In the genomic region with DNA sequence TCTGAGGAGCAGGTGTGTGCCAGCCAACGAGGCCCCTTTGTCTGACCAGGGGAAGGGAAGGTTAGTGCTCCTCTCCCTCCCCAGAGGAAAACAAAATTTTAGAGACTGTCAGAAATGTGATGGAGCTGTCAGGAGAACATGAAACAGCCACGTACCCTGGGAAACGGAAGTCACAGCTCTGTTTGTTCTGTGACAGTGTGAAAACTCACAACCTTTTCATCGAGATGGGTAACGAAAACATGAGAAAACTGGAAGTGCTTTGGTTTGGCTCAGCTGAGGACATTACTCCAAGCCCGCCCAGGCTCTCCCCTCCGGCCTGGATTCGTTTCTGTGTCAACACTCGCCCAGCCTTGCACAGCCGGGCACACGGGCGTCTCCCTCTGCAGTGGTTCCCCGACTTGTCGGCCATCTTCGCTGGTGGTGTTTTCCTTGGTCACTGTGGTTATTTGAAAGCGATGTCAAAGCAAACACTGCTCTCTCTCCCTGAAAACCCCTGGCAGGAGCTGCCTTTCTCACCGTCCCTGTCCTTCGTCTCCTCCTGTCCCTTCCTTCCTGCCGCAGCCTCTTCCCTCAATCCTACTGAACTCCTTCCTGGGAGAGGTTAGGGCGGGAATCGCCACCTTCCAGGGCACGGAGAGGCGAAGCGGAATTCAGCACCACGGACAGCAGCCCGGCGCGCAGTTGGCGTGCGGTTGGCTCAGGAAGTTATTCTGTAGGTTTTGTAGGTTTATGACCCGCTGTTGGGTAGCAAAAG, we compare ENCODE assay signal across 9 cellular contexts. TPM values are rescaled to one million over a fixed set of nuclear protein-coding genes. Genes with fewer than 3 reads are reported as not detected.
DNase-seq lines count a peak whose midpoint lies in the region; ATAC-seq, FAIRE-seq and TF ChIP-seq lines count a peak whose summit lies in the region.
"Had no signal": no experiment of that assay in that cellular context is flagged by ENCODE, and none has a peak within 500 bp of the region (broad histone marks: within the 10 kb centered on the region; RNA-seq: fewer than 3 reads in every experiment).

No MANE protein-coding gene starts in this region.

- no peak for TF ChIP-seq CTCF in cardiac muscle cell (IDR thresholded peaks at IDR 0.05; ENCODE audit: low read depth, low read length)
- TF ChIP-seq CTCF in lower lobe of right lung (IDR thresholded peaks at IDR 0.05) = no peak

- DNase-seq in cardiac muscle cell (ENCODE audit: low read depth in 1 of 2, low spot score in 1 of 2) (peak; percentile 61 to 86), Right ventricle myocardium inferior (ENCODE audit: missing footprints) (no peak), lower lobe of right lung (no peak), urothelium cell line (ENCODE audit: low spot score) (peak; percentile 82), NCI-H446 (lab: John Stamatoyannopoulos, UW) (no peak), GM12892 (ENCODE audit: insufficient read length) (no peak)
- peak; percentile 58 for DNase-seq in activated gamma-delta T cell treated with anti-CD3 and anti-CD28 coated beads, Interleukin-2, amount 50 U/mL, for 16 hours (ENCODE audit: low read depth)

- peaks cover 47% of the 10 kb centered on the region for H3K27me3 ChIP-seq in cardiac muscle cell
- peaks cover 68% of the 10 kb centered on the region for H3K27me3 ChIP-seq in lower lobe of right lung (ENCODE audit: low read depth)

- FAIRE-seq in urothelium cell line (lab: Jason Lieb, UNC) = peak; percentile 86
- no peak for FAIRE-seq in GM12892 (lab: Jason Lieb, UNC)

- intact Hi-C loops in Right ventricle myocardium inferior (cut with DNase I) (no loop called here), lower lobe of right lung (cut with DNase I) (no loop called here)

- H3K36me3 ChIP-seq in cardiac muscle cell = no peaks in the 10 kb centered on the region
- no peaks in the 10 kb centered on the region for H3K36me3 ChIP-seq in lower lobe of right lung

- H3K4me1 ChIP-seq in cardiac muscle cell (ENCODE audit: low read depth) = no peaks in the 10 kb centered on the region
- H3K4me1 ChIP-seq in lower lobe of right lung = no peaks in the 10 kb centered on the region
- H3K4me1 ChIP-seq: Caco-2 had no signal

- H3K27ac ChIP-seq in cardiac muscle cell = no peak overlapping the region
- H3K27ac ChIP-seq in lower lobe of right lung = no peak overlapping the region

- ATAC-seq in Right ventricle myocardium inferior = no peak
- peak; percentile 32 to 49 for ATAC-seq in lower lobe of right lung
- ATAC-seq in GM19395 (IDR thresholded peaks at IDR 0.05; ENCODE audit: unreplicated experiment) = no peak

- no peak for TF ChIP-seq POLR2A in GM12892 (IDR thresholded peaks at IDR 0.05; ENCODE audit: low read depth, low read length)

- H3K9me3 ChIP-seq in cardiac muscle cell (ENCODE audit: low read depth) (no peaks in the 10 kb centered on the region), lower lobe of right lung (no peaks in the 10 kb centered on the region)
- H3K9me3 ChIP-seq: Caco-2 had no signal

- H3K4me3 ChIP-seq in cardiac muscle cell (no peak overlapping the region), lower lobe of right lung (no peak overlapping the region)

RNA-seq across cellular contexts. Expression of a gene that starts 12.9 kb away (rescaled TPM):
- total RNA-seq in cardiac muscle cell (144 and 169 TPM in 2 replicates), Right ventricle myocardium inferior (61.9 TPM), lower lobe of right lung (67.9 TPM)
- polyA plus RNA-seq in cardiac muscle cell = 112 and 150 TPM in 2 replicates
- polyA plus RNA-seq in GM12892 (2012; ENCODE audit: missing spikeins) = 46.3 TPM

RNA-seq across cellular contexts. Expression of a gene that starts 25.1 kb away (rescaled TPM):
- 0.14 and 0.24 TPM in 2 replicates for total RNA-seq in cardiac muscle cell
- 0.04 and 0.47 TPM in 2 replicates for polyA plus RNA-seq in cardiac muscle cell
- not detected for total RNA-seq in Right ventricle myocardium inferior
- 0.21 TPM for total RNA-seq in lower lobe of right lung
- polyA plus RNA-seq in GM12892 (2012; ENCODE audit: missing spikeins) = not detected
- total RNA-seq: Caco-2 had no signal

RNA-seq across cellular contexts. Expression of a gene that starts 25.1 kb away (rescaled TPM):
- total RNA-seq in cardiac muscle cell (283 and 375 TPM in 2 replicates), Right ventricle myocardium inferior (204 TPM), lower lobe of right lung (327 TPM)
- polyA plus RNA-seq in cardiac muscle cell = 194 and 203 TPM in 2 replicates
- polyA plus RNA-seq in GM12892 (2012; ENCODE audit: missing spikeins) = 330 TPM

RNA-seq across cellular contexts. Expression of a gene that starts 43.4 kb away (rescaled TPM):
- 27.2 and 31.2 TPM in 2 replicates for total RNA-seq in cardiac muscle cell
- polyA plus RNA-seq in cardiac muscle cell = 29.1 and 33.7 TPM in 2 replicates
- total RNA-seq in Right ventricle myocardium inferior = 17.3 TPM
- 27.7 TPM for total RNA-seq in lower lobe of right lung
- polyA plus RNA-seq in GM12892 (2012; ENCODE audit: missing spikeins) = 15.2 TPM

Comparison
In these comparisons a context has a peak if more than half of its experiments do, and no peak if none do; other contexts are left out.
1. DNase-seq: peak in cardiac muscle cell (2 of 2), activated gamma-delta T cell treated with anti-CD3 and anti-CD28 coated beads, Interleukin-2, amount 50 U/mL, for 16 hours (single experiment) and urothelium cell line (single experiment); none in Right ventricle myocardium inferior (single experiment), lower lobe of right lung (single experiment), NCI-H446 (0 of 2) and GM12892 (single experiment).
2. ATAC-seq: peak in lower lobe of right lung (2 of 2); none in Right ventricle myocardium inferior (single experiment) and GM19395 (single experiment).